7 cellular contexts compared by ENCODE assay signal in the genomic region with DNA sequence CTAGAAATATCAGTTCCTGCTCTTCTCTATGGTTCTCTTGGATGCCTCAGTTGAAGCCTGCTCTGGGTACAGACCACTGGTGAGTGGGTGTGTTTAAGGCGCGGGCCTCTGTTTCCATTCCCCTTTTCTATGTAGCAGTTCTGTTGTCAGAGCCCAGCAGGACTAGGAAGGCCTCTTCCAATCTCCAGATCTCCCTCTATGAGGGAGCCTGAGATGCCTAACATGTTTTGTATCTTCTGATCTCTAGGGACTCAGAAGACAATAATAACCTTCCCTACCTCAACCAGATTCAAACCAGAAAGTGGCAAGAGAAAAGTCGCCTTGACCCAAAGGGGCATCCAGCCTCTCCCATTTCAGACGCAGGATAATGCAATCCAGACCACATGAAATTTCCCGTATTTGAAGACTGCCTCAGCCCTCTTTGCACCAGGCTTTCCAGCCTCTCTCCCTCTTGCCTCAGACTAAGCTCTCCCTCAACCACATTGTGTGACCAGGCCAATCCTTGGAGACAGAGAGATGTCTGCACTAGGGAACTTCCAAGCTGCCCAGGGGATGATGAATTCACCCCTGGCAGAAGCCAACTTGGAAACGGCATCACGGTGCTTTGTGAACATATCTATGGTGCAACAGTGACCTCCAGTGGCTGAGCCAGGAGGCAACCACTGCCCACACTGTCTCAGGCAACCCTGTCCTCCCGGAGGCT.
DNase-seq lines count a peak whose midpoint lies in the region; ATAC-seq and TF ChIP-seq lines count a peak whose summit lies in the region.

No MANE protein-coding gene starts in this region.

- ATAC-seq in HG02973 (IDR thresholded peaks at IDR 0.05; ENCODE audit: unreplicated experiment) (peak; percentile 79), left lung (peak; percentile 100)
- ATAC-seq in activated CD4-positive, CD25-positive, alpha-beta regulatory T cell treated with anti-CD3 and anti-CD28 coated beads, Interleukin-2, amount 50 U/mL, for 24 hours, result peak; percentile 20 to 44

- DNase-seq in NCI-H2196 (lab: John Stamatoyannopoulos, UW; ENCODE audit: unreplicated experiment) (peak; percentile 65), dedifferentiated amniotic fluid mesenchymal stem cell (ENCODE audit: extremely low spot score) (peak; percentile 95), left lung (peak in 1 of 2 donors; percentile 74)
- peak; percentile 47 for DNase-seq in stimulated activated CD4-positive, alpha-beta T cell treated with anti-CD3 and anti-CD28 coated beads, Interleukin-4, amount 100 ng/mL, for 24 hours

- no peaks in the 10 kb centered on the region for H3K36me3 ChIP-seq in left lung

- TF ChIP-seq CTCF in GM12873 (IDR thresholded peaks at IDR 0.05; ENCODE audit: insufficient read depth, low read depth, low read length, missing control alignments) (peak; percentile 87), left lung (IDR thresholded peaks at IDR 0.05) (peak; percentile 73 to 83)

- no peak overlapping the region for H3K27ac ChIP-seq in left lung

- H3K4me1 ChIP-seq in left lung, result no peaks in the 10 kb centered on the region

- no peak overlapping the region for H3K4me3 ChIP-seq in left lung

- H3K9me3 ChIP-seq in left lung, result no peaks in the 10 kb centered on the region

- intact Hi-C loops in left lung (cut with DNase I), result loop anchor here in 1 of 2 donors (5.0 to 10.0 kb wide), 3 partner anchors 211 to 841 kb away; no protein-coding TSS in a partner anchor

- no peaks in the 10 kb centered on the region for H3K27me3 ChIP-seq in left lung

Comparison
In these comparisons a context has a peak if more than half of its experiments do, and no peak if none do; other contexts are left out.
1. ATAC-seq: peak in every context shown above with its lines; median percentile 100 in left lung; 79 in HG02973; 32 in activated CD4-positive, CD25-positive, alpha-beta regulatory T cell treated with anti-CD3 and anti-CD28 coated beads, Interleukin-2, amount 50 U/mL, for 24 hours.